16 cellular contexts compared by ENCODE assay signal in the genomic region with DNA sequence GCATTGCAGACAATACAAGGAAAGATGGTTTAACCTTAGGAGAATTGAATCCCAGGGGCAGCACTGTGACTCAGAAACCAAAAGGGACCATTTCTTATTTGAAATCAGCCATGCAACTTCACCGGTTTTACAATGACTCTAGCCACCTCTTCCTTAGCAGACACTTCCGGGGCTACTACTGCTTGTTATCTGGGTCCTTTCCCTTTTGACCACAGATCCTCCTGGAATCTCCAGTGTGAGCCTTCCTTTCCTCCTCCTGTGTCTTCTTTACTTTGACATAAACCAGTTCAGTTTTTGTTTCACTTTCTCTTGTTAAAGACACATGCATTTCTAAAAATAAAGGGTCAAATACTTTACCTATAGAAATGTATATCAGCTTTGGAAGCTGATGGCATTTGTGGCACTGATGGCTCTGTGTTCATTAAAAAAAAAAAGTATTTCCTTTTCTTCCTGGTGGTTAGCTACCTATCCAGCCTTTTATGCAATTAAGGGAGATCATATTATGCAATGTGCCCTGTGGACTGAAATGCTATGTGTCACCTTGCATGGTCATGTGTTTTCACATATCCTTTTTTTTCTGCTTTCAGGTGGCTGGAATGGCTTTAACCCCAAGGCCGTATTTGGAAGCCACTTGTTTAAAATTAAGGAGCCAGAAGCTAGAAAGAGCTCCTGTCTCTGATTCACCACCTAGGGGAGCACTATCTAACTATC.
A peak's percentile ranks its signal among the peaks of the same experiment; 100 is the strongest.
DNase-seq lines count a peak whose midpoint lies in the region; ATAC-seq lines count a peak whose summit lies in the region.
"Had no signal": no experiment of that assay in that cellular context is flagged by ENCODE, and none has a peak within 500 bp of the region (broad histone marks: within the 10 kb centered on the region; RNA-seq: fewer than 3 reads in every experiment).

No MANE protein-coding gene starts in this region.

- CTCF ChIA-PET in activated CD4-positive, alpha-beta memory T cell treated with anti-CD3 and anti-CD28 coated beads for 36 hours (lab: Charles Lee): no interaction called here

- H3K27ac Mint-ChIP-seq in activated CD4-positive, alpha-beta memory T cell treated with anti-CD3 and anti-CD28 coated beads for 36 hours: no peak overlapping the region
- no peak overlapping the region for H3K27ac Mint-ChIP-seq in activated T-cell treated with anti-CD3 and anti-CD28 coated beads, Interleukin-2, amount 50 U/mL, for 72 hours

- peak overlapping the region; percentile 18 for H3K4me3 ChIP-seq in endocrine pancreas (ENCODE audit: control insufficient read depth, insufficient read depth, low read length)
- H3K4me3 ChIP-seq: SK-N-MC, upper lobe of right lung had no signal

- H3K9me3 Mint-ChIP-seq in activated CD4-positive, alpha-beta memory T cell treated with anti-CD3 and anti-CD28 coated beads for 36 hours: peaks cover 3% of the 10 kb centered on the region
- peaks cover 1 to 2% of the 10 kb centered on the region in 2 donors for H3K9me3 Mint-ChIP-seq in activated T-cell treated with anti-CD3 and anti-CD28 coated beads, Interleukin-2, amount 50 U/mL, for 72 hours

- H3K9ac ChIP-seq in endocrine pancreas (ENCODE audit: control insufficient read depth, insufficient read depth, low read length): no peak overlapping the region

- H3K36me3 Mint-ChIP-seq in activated CD4-positive, alpha-beta memory T cell treated with anti-CD3 and anti-CD28 coated beads for 36 hours: no peaks in the 10 kb centered on the region
- no peaks in the 10 kb centered on the region for H3K36me3 Mint-ChIP-seq in activated T-cell treated with anti-CD3 and anti-CD28 coated beads, Interleukin-2, amount 50 U/mL, for 72 hours (ENCODE audit: insufficient read depth in 2 of 2)

- intact Hi-C loops in activated CD4-positive, alpha-beta memory T cell treated with anti-CD3 and anti-CD28 coated beads for 36 hours (cut with micrococcal nuclease): no loop called here

- no peaks in the 10 kb centered on the region for H3K27me3 ChIP-seq in endocrine pancreas (ENCODE audit: control insufficient read depth, insufficient read depth, low read length)
- H3K27me3 ChIP-seq: upper lobe of right lung had no signal

- ATAC-seq in GM18502 (IDR thresholded peaks at IDR 0.05; ENCODE audit: poor library complexity, unreplicated experiment): peak; percentile 71
- ATAC-seq in GM21515 (IDR thresholded peaks at IDR 0.05; ENCODE audit: unreplicated experiment): peak; percentile 58
- ATAC-seq in HG03280 (IDR thresholded peaks at IDR 0.05; ENCODE audit: unreplicated experiment): peak; percentile 69
- ATAC-seq in activated T-cell treated with anti-CD3 and anti-CD28 coated beads, Interleukin-2, amount 50 U/mL, for 72 hours (replicated peaks in 1 of 2): no peak
- ATAC-seq: right cardiac atrium, upper lobe of right lung had no signal

- DNase-seq in H4 (ENCODE audit: low spot score) (no peak), NCI-H1092 treated with DMSO at 0.1 percent for 48 hours (lab: John Stamatoyannopoulos, UW) (no peak)
- DNase-seq in activated CD4-positive, alpha-beta memory T cell treated with anti-CD3 and anti-CD28 coated beads for 36 hours: no peak
- no peak for DNase-seq in activated T-cell treated with anti-CD3 and anti-CD28 coated beads, Interleukin-2, amount 50 U/mL, for 72 hours
- DNase-seq: activated CD4-positive, alpha-beta T cell treated with anti-CD3 and anti-CD28 coated beads for 1 hour; activated effector memory CD4-positive, alpha-beta T cell treated with Interleukin-2 at 50 U/mL for 16 hours; NCI-H1105 treated with DMSO at 0.1 percent for 48 hours; NCI-H748 treated with DMSO at 0.1 percent for 48 hours; right cardiac atrium; upper lobe of right lung had no signal

- no peaks in the 10 kb centered on the region for H3K27me3 Mint-ChIP-seq in activated CD4-positive, alpha-beta memory T cell treated with anti-CD3 and anti-CD28 coated beads for 36 hours
- no peaks in the 10 kb centered on the region for H3K27me3 Mint-ChIP-seq in activated T-cell treated with anti-CD3 and anti-CD28 coated beads, Interleukin-2, amount 50 U/mL, for 72 hours (ENCODE audit: low read depth)
- H3K27me3 Mint-ChIP-seq: central memory CD8-positive, alpha-beta T cell had no signal

- no peak overlapping the region for H3K4me3 Mint-ChIP-seq in activated CD4-positive, alpha-beta memory T cell treated with anti-CD3 and anti-CD28 coated beads for 36 hours
- no peak overlapping the region for H3K4me3 Mint-ChIP-seq in activated T-cell treated with anti-CD3 and anti-CD28 coated beads, Interleukin-2, amount 50 U/mL, for 72 hours
- H3K4me3 Mint-ChIP-seq: central memory CD8-positive, alpha-beta T cell had no signal

- POLR2A ChIA-PET in activated CD4-positive, alpha-beta memory T cell treated with anti-CD3 and anti-CD28 coated beads for 36 hours (lab: Charles Lee): no interaction called here

- no peaks in the 10 kb centered on the region for H3K4me1 ChIP-seq in endocrine pancreas (ENCODE audit: control insufficient read depth, insufficient read depth, low read length)
- H3K4me1 ChIP-seq: upper lobe of right lung had no signal

- H3K9me3 ChIP-seq in endocrine pancreas (ENCODE audit: control insufficient read depth, low read length): no peaks in the 10 kb centered on the region
- H3K9me3 ChIP-seq: upper lobe of right lung had no signal

- no peaks in the 10 kb centered on the region for H3K36me3 ChIP-seq in endocrine pancreas (ENCODE audit: control insufficient read depth, insufficient read depth, low read length)
- H3K36me3 ChIP-seq: upper lobe of right lung had no signal

- H3K4me1 Mint-ChIP-seq in activated CD4-positive, alpha-beta memory T cell treated with anti-CD3 and anti-CD28 coated beads for 36 hours (ENCODE audit: low read depth): no peaks in the 10 kb centered on the region
- no peaks in the 10 kb centered on the region for H3K4me1 Mint-ChIP-seq in activated T-cell treated with anti-CD3 and anti-CD28 coated beads, Interleukin-2, amount 50 U/mL, for 72 hours (ENCODE audit: low read depth)
- H3K4me1 Mint-ChIP-seq: central memory CD8-positive, alpha-beta T cell had no signal

Comparison
In these comparisons a context has a peak if more than half of its experiments do, and no peak if none do; other contexts are left out.
1. ATAC-seq: peak in GM18502 (single experiment), GM21515 (single experiment) and HG03280 (single experiment); none in activated T-cell treated with anti-CD3 and anti-CD28 coated beads, Interleukin-2, amount 50 U/mL, for 72 hours (0 of 2).